In genomic region chr6:110534731-110535164, GRCh38 we compare ENCODE assay signal across 12 cellular contexts. TPM values are rescaled to one million over a fixed set of nuclear protein-coding genes. Genes with fewer than 3 reads are reported as not detected.
DNase-seq lines count a peak whose midpoint lies in the region; ATAC-seq, FAIRE-seq and TF ChIP-seq lines count a peak whose summit lies in the region.
"Had no signal": no experiment of that assay in that cellular context is flagged by ENCODE, and none has a peak within 500 bp of the region (broad histone marks: within the 10 kb centered on the region; RNA-seq: fewer than 3 reads in every experiment).

No MANE protein-coding gene starts in this region.

- in situ Hi-C loops in K562 (cut with MboI), result no loop called here

- peak in 1 of 2 donors; percentile 59 for ATAC-seq in left cardiac atrium
- no peak for ATAC-seq in Right ventricle myocardium inferior
- ATAC-seq in K562, result no peak
- ATAC-seq in aorta (ENCODE audit: low FRiP score), result no peak
- no peak for ATAC-seq in GM18909 (IDR thresholded peaks at IDR 0.05; ENCODE audit: poor library complexity, unreplicated experiment)

- H3K36me3 ChIP-seq in K562 (ENCODE audit: control insufficient read depth, insufficient read depth, low read length) (no peaks in the 10 kb centered on the region), aorta (ENCODE audit: control insufficient read depth in 1 of 2, insufficient read depth in 2 of 2, low read length in 1 of 2) (no peaks in the 10 kb centered on the region)
- H3K36me3 ChIP-seq: ovary had no signal

- no peaks in the 10 kb centered on the region for H4K20me1 ChIP-seq in K562 (replicated peaks; ENCODE audit: control insufficient read depth, insufficient read depth, low read length)

- H2AFZ ChIP-seq in K562 (ENCODE audit: low read depth, low read length), result no peak overlapping the region

- no peaks in the 10 kb centered on the region for H3K79me2 ChIP-seq in K562 (ENCODE audit: control insufficient read depth, insufficient read depth, low read length)

- H3K27me3 ChIP-seq in K562 (ENCODE audit: control insufficient read depth in 2 of 2, insufficient read depth in 2 of 2, low read length in 2 of 2), result peaks cover 0 to 5% of the 10 kb centered on the region in 2 experiments; a peak in 3 of 5 replicates
- H3K27me3 ChIP-seq in aorta (ENCODE audit: control insufficient read depth in 1 of 2, insufficient read depth in 2 of 2, low read length in 1 of 2), result no peaks in the 10 kb centered on the region
- H3K27me3 ChIP-seq: ovary had no signal

- no peak overlapping the region for H3K27ac ChIP-seq in K562 (ENCODE audit: extremely low read depth, low read depth, low read length)
- H3K27ac ChIP-seq in aorta (ENCODE audit: low read depth in 1 of 2, low read length in 2 of 2), result no peak overlapping the region
- H3K27ac ChIP-seq: ovary had no signal

- H3K4me1 ChIP-seq in K562 (replicated peaks in 1 of 2; ENCODE audit: control insufficient read depth in 2 of 2, insufficient read depth in 2 of 2, low read length in 2 of 2) (peaks cover 0 to 6% of the 10 kb centered on the region in 2 experiments; a peak in 2 of 5 replicates), aorta (ENCODE audit: control insufficient read depth in 1 of 2, insufficient read depth in 2 of 2, low read length in 2 of 2) (no peaks in the 10 kb centered on the region)

- H3K9me3 ChIP-seq in K562 (replicated peaks; ENCODE audit: control insufficient read depth, insufficient read depth, low read depth, low read length), result no peaks in the 10 kb centered on the region
- H3K9me3 ChIP-seq in aorta (ENCODE audit: control insufficient read depth, low read length), result no peaks in the 10 kb centered on the region
- H3K9me3 ChIP-seq: ovary had no signal

- no peak for FAIRE-seq in K562 (lab: Jason Lieb, UNC)
- FAIRE-seq: A204.1 had no signal

- TF ChIP-seq CTCF in K562 (IDR thresholded peaks at IDR 0.05 in 2 of 3, conservative IDR thresholded peaks at IDR 0.05 in 1 of 3; ENCODE audit: insufficient read depth in 2 of 3, low read depth in 1 of 3, low read length in 3 of 3), result 0 out of 6 replicates have a peak, but pooled peaks of 1 of the 3 experiments have one; percentile 11

- no peak overlapping the region for H3K4me2 ChIP-seq in K562 (ENCODE audit: insufficient read depth, low read length)

- H3K9ac ChIP-seq in K562 (ENCODE audit: insufficient read depth in 1 of 2, low read depth in 2 of 2, low read length in 2 of 2), result no peak overlapping the region

- no TSS peak for BruUV-seq in K562 (replicated peaks; lab: Mats Ljungman, UMichigan)

- intact Hi-C loops in left cardiac atrium (cut with DNase I) (no loop called here), Right ventricle myocardium inferior (cut with DNase I) (no loop called here), K562 (cut with micrococcal nuclease) (no loop called here), aorta (cut with DNase I) (loop anchor here in 1 of 2 donors (10.0 kb wide), 1 partner anchor 150 kb away; no protein-coding TSS in a partner anchor)

- CTCF ChIA-PET in K562 (lab: Yijun Ruan, JAX; ENCODE audit: low intra/inter-chr PET ratio), result interaction anchor here (0.8 to 1.2 kb wide), 2 partner anchors 197 to 415 kb away, joined by 3 read pairs; no protein-coding TSS in a partner anchor

- TF ChIP-seq RAD21 in K562 (CRISPR knock-in tag; conservative IDR thresholded peaks at IDR 0.05 in 1 of 2, IDR thresholded peaks at IDR 0.05 in 1 of 2), result peak in 1 of 2 experiments; percentile 12; a peak in 1 of 4 replicates

- no peaks in the 10 kb centered on the region for H3K9me1 ChIP-seq in K562 (ENCODE audit: control insufficient read depth, insufficient read depth, low read length)

- peak; percentile 48 for DNase-seq in left cardiac atrium
- DNase-seq in Right ventricle myocardium inferior (ENCODE audit: missing footprints), result no peak
- no peak for DNase-seq in K562 (ENCODE audit: extremely low read depth in 1 of 4, low spot score in 3 of 4)
- peak; percentile 65 for DNase-seq in islet precursor cell
- peak; percentile 58 to 77 for DNase-seq in aorta
- DNase-seq in DMS79 treated with DMSO at 0.1 percent for 48 hours (lab: John Stamatoyannopoulos, UW), result no peak
- no peak for DNase-seq in SKM-1 (lab: John Stamatoyannopoulos, UW; ENCODE audit: unreplicated experiment)
- DNase-seq: activated CD4-positive, alpha-beta T cell treated with anti-CD3 and anti-CD28 coated beads for 4 hours; MM.1S; ovary had no signal

- H3K4me3 ChIP-seq in K562, result no peak overlapping the region
- H3K4me3 ChIP-seq in aorta (ENCODE audit: low read length in 2 of 2), result no peak overlapping the region
- H3K4me3 ChIP-seq: ovary had no signal

- 0% methylated on average over 2 of the region's 2 CpGs for WGBS in K562 (ENCODE audit: insufficient coverage, low coverage, missing lambda C conversion rate)
- WGBS in aorta, 2 donors, result 63 to 68% methylated on average over 2 of the region's 2 CpGs

- POLR2A ChIA-PET in K562 (lab: Yijun Ruan, JAX), result no interaction called here

- no peak for TF ChIP-seq POLR2A in K562 (conservative IDR thresholded peaks at IDR 0.05)

- TF ChIP-seq EP300 in K562 (IDR thresholded peaks at IDR 0.05; ENCODE audit: low read length), result no peak

TF ChIP-seq in K562, 482 proteins besides CTCF, POLR2A, EP300 and RAD21:
- TF ChIP-seq ZHX1 (conservative IDR thresholded peaks at IDR 0.05; ENCODE audit: low read length) (no peak), FOSL1 (tag; conservative IDR thresholded peaks at IDR 0.05) (peak; percentile 37; the same call in 1 of the 2 replicates)

RNA-seq across cellular contexts. Expression of gene SLC22A16, which starts 58.3 kb away (rescaled TPM):
- total RNA-seq in left cardiac atrium (under 1 TPM in 1 of 2 donors, not detected in 1; 0.26 TPM), Right ventricle myocardium inferior (0.32 TPM), K562 (2014; rRNA removed) (not detected in 2 replicates), K562 (2014; rRNA removed; fragmentation: Illumina TruSeq; extraction: Trizol) (not detected in 2 replicates), K562 (2015; rRNA removed; fragmentation: Illumina TruSeq; extraction: Trizol) (not detected in 2 replicates), K562 (2021) (not detected in 2 replicates), aorta (under 1 TPM; 0.55 to 0.69 TPM)
- total RNA-seq in K562 (2011; cell fraction: chromatin; rRNA removed; ENCODE audit: low replicate concordance), result not detected in 2 replicates
- total RNA-seq in K562 (2011; cell fraction: nucleolus; rRNA removed), result not detected in 2 replicates
- not detected in 2 replicates for total RNA-seq in K562 (2011; cell fraction: nucleoplasm; rRNA removed)
- polyA plus RNA-seq in K562 (2011; rRNA removed) (not detected in 2 replicates), K562 (2014; fragmentation: Illumina TruSeq; extraction: Trizol) (not detected in 2 replicates), K562 (2014; fragmentation: Nextera tagmentation; extraction: Ambion mirVana) (not detected), K562 (2014; rRNA removed) (not detected in 2 replicates), aorta (under 1 TPM in 1 of 2 donors, not detected in 1; 0.38 TPM)
- polyA plus RNA-seq in K562 (2011; cell fraction: cytosol; rRNA removed), result not detected in 2 replicates
- polyA plus RNA-seq in K562 (2011; cell fraction: nucleus; rRNA removed), result not detected in 2 replicates
- not detected in 2 replicates for polyA plus RNA-seq in K562 (2012)
- polyA minus RNA-seq in K562 (2011; rRNA and poly(A)+ RNA removed), result not detected in 2 replicates
- polyA minus RNA-seq in K562 (2011; cell fraction: cytosol; rRNA and poly(A)+ RNA removed), result not detected in 2 replicates
- polyA minus RNA-seq in K562 (2011; cell fraction: nucleus; rRNA and poly(A)+ RNA removed), result not detected in 2 replicates

Comparison
In these comparisons a context has a peak if more than half of its experiments do, and no peak if none do; other contexts are left out.
1. DNase-seq: peak in left cardiac atrium (single experiment), islet precursor cell (single experiment) and aorta (2 of 2); none in Right ventricle myocardium inferior (single experiment), K562 (0 of 4), DMS79 treated with DMSO at 0.1 percent for 48 hours (single experiment) and SKM-1 (single experiment).